24 cellular contexts compared by ENCODE assay signal in genomic region chr3:60829058-60829457, GRCh38.
"Had no signal": no experiment of that assay in that cellular context is flagged by ENCODE, and none has a peak within 500 bp of the region (broad histone marks: within the 10 kb centered on the region; RNA-seq: fewer than 3 reads in every experiment).

No MANE protein-coding gene starts in this region.

- H3K4me1 ChIP-seq: neural progenitor cell, parathyroid adenoma, psoas muscle, right lobe of liver, testis had no signal

- H3K4me3 ChIP-seq: neural progenitor cell, psoas muscle, right lobe of liver, testis had no signal

- H3K9me3 ChIP-seq: psoas muscle, right lobe of liver, testis had no signal

- H3K27ac ChIP-seq: brain microvascular endothelial cell, neural progenitor cell, parathyroid adenoma, psoas muscle, right lobe of liver, testis had no signal

- H3K27me3 ChIP-seq: brain microvascular endothelial cell, neural progenitor cell, right lobe of liver, testis had no signal

- H3K36me3 ChIP-seq: brain microvascular endothelial cell, neural progenitor cell, right lobe of liver had no signal

- DNase-seq: activated B cell treated with CpG ODN at 0.5 μM for 24 hours; activated CD4-positive, alpha-beta T cell treated with anti-CD3 and anti-CD28 coated beads, Interleukin-2, amount 50 U/mL, for 1 hour; activated CD8-positive, alpha-beta T cell treated with anti-CD3 and anti-CD28 coated beads for 36 hours; activated gamma-delta T cell treated with Interleukin-2 at 50 U/mL for 16 hours; activated naive CD4-positive, alpha-beta T cell treated with anti-CD3 and anti-CD28 coated beads, Interleukin-2, amount 50 U/mL, for 16 hours; activated T-cell treated with anti-CD3 and anti-CD28 coated beads, Interleukin-2, amount 50 U/mL, for 4 hours; amniotic stem cell; brain microvascular endothelial cell; caudate nucleus; cortex of kidney; foreskin fibroblast; head of caudate nucleus; hippocampal formation; kidney; natural killer cell; occipital lobe; psoas muscle; right lobe of liver; stimulated activated CD4-positive, alpha-beta T cell treated with anti-CD3 and anti-CD28 coated beads, Interleukin-2, amount 100 ng/mL, for 48 hours; stimulated activated naive CD4-positive, alpha-beta T cell treated with Interleukin-2 at 50 U/mL for 16 hours; testis; trophoblast cell had no signal
